In the genomic region with DNA sequence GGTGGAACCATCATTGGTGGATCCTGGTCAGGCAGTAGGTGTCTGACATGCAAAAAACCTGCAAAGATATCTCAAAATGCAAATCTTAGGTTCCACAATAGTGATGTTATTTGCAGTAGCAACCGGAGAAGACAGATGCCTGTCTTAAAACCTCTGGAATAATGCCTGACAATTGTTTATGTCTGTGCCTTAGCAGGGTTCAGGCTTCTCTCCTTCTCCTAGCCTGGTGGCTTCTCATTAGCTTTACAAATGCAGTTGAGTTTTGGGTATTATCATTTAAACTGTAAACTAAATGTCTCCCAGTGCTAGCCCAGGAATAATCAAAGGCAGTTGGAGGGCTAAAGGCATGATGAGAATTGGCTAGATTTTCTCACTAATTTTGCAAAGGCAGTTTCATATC, we compare ENCODE assay signal across 1 cellular context.
TF ChIP-seq lines count a peak whose summit lies in the region.

No MANE protein-coding gene starts in this region.

TF ChIP-seq in H1, 55 proteins besides CTCF, POLR2A, EP300 and RAD21 (continued from another document):
- TF ChIP-seq RNF2 (IDR thresholded peaks at IDR 0.05; ENCODE audit: borderline replicate concordance, low read depth, low read length, missing control alignments, poor library complexity, severe bottlenecking) (no peak), JUND (IDR thresholded peaks at IDR 0.05; ENCODE audit: low read length) (no peak), BCL11A (IDR thresholded peaks at IDR 0.05; ENCODE audit: low read depth in 2 of 2, low read length in 2 of 2) (no peak)
